ENCODE assay signal across 22 cellular contexts in genomic region chr2:101485856-101486255, GRCh38. TPM values are rescaled to one million over a fixed set of nuclear protein-coding genes. Genes with fewer than 3 reads are reported as not detected.
DNase-seq lines count a peak whose midpoint lies in the region; ATAC-seq, FAIRE-seq and TF ChIP-seq lines count a peak whose summit lies in the region.
"Had no signal": no experiment of that assay in that cellular context is flagged by ENCODE, and none has a peak within 500 bp of the region (broad histone marks: within the 10 kb centered on the region; RNA-seq: fewer than 3 reads in every experiment).

No MANE protein-coding gene starts in this region.

- H4K20me1 ChIP-seq in H1 (replicated peaks in 1 of 2; ENCODE audit: control insufficient read depth in 1 of 2, insufficient read depth in 2 of 2, low read length in 2 of 2) (no peaks in the 10 kb centered on the region), OCI-LY7 (ENCODE audit: insufficient read depth, low read length) (no peaks in the 10 kb centered on the region)

- 98% methylated on average over 4 of the region's 4 CpGs; no CpG with 5 or more reads in 1 of the 2 experiments for WGBS in H1 (ENCODE audit: extremely low coverage in 1 of 2, insufficient coverage in 1 of 2, insufficient read length in 1 of 2, insufficient replicate concordance in 2 of 2, low coverage in 1 of 2, low lambda C conversion rate in 2 of 2, missing lambda C conversion rate in 1 of 2), 2 experiments

- TF ChIP-seq RAD21 in H1 (IDR thresholded peaks at IDR 0.05 in 1 of 2, conservative IDR thresholded peaks at IDR 0.05 in 1 of 2; ENCODE audit: low read depth in 2 of 2, low read length in 2 of 2), result no peak

- H4K5ac ChIP-seq in H1 (ENCODE audit: insufficient read length, low read depth, low read length), result no peak overlapping the region

- H2AFZ ChIP-seq in H1 (ENCODE audit: low read length) (no peak overlapping the region), OCI-LY7 (ENCODE audit: low read length) (no peak overlapping the region)

- H2BK15ac ChIP-seq in H1 (ENCODE audit: low read length), result 0 out of 2 replicates have a peak overlapping the region, but pooled peaks have one; percentile 97

- H3K4me3 ChIP-seq in CD4-positive, CD25-positive, alpha-beta regulatory T cell (ENCODE audit: low read depth, low read length), result no peak overlapping the region
- no peak overlapping the region for H3K4me3 ChIP-seq in HEK293 (ENCODE audit: low read depth, low read length)
- no peak overlapping the region for H3K4me3 ChIP-seq in H1 (ENCODE audit: extremely low read depth in 1 of 4, insufficient read depth in 2 of 4, low read depth in 3 of 4, low read length in 4 of 4)
- no peak overlapping the region for H3K4me3 ChIP-seq in OCI-LY7 (ENCODE audit: low read depth, low read length, poor library complexity, severe bottlenecking)
- H3K4me3 ChIP-seq: GM12878 had no signal

- H3K79me2 ChIP-seq in H1 (ENCODE audit: control insufficient read depth in 1 of 2, insufficient read depth in 2 of 2, low read length in 2 of 2) (no peaks in the 10 kb centered on the region), OCI-LY7 (ENCODE audit: insufficient read depth, low read depth, low read length) (no peaks in the 10 kb centered on the region)

- no peak for ATAC-seq in CD4-positive, CD25-positive, alpha-beta regulatory T cell (ENCODE audit: low read depth in 2 of 2)
- ATAC-seq: GM12878, HCT116 had no signal

- H3K4me1 Mint-ChIP-seq in activated CD4-positive, alpha-beta T cell treated with anti-CD3 and anti-CD28 coated beads, Interleukin-2, amount 10 ng/mL, durations not matched to agents 7 days and 5 days, result peaks cover 24% of the 10 kb centered on the region
- H3K4me1 Mint-ChIP-seq in CD4-positive, CD25-positive, alpha-beta regulatory T cell, result peaks cover 9 to 17% (median 12%) of the 10 kb centered on the region in 4 donors

- no peaks in the 10 kb centered on the region for H3K27me3 Mint-ChIP-seq in activated CD4-positive, alpha-beta T cell treated with anti-CD3 and anti-CD28 coated beads, Interleukin-2, amount 10 ng/mL, durations not matched to agents 7 days and 5 days
- H3K27me3 Mint-ChIP-seq in CD4-positive, CD25-positive, alpha-beta regulatory T cell, result no peaks in the 10 kb centered on the region

- no peak overlapping the region for H2BK20ac ChIP-seq in H1 (ENCODE audit: low read length)

- H3K36me3 Mint-ChIP-seq in activated CD4-positive, alpha-beta T cell treated with anti-CD3 and anti-CD28 coated beads, Interleukin-2, amount 10 ng/mL, durations not matched to agents 7 days and 5 days (ENCODE audit: low read depth), result peaks cover 6% of the 10 kb centered on the region
- no peaks in the 10 kb centered on the region for H3K36me3 Mint-ChIP-seq in CD4-positive, CD25-positive, alpha-beta regulatory T cell

- TF ChIP-seq POLR2A in H1 (IDR thresholded peaks at IDR 0.05; ENCODE audit: control extremely low read depth in 1 of 2, low read depth in 2 of 2, low read length in 2 of 2), result no peak

- no peak overlapping the region for H2AK5ac ChIP-seq in H1 (ENCODE audit: low read depth, low read length)

- intact Hi-C loops in OCI-LY7 (cut with micrococcal nuclease; ENCODE audit: unreplicated experiment), result no loop called here

- H3K23ac ChIP-seq in H1 (ENCODE audit: insufficient read length), result no peak overlapping the region

- H3K79me1 ChIP-seq in H1 (ENCODE audit: low read depth, low read length), result no peaks in the 10 kb centered on the region

- H3K9ac ChIP-seq in H1 (replicated peaks in 1 of 4; ENCODE audit: extremely low read depth in 1 of 4, low read depth in 3 of 4, low read length in 3 of 4), result no peak overlapping the region

- H3K27me3 ChIP-seq in CD4-positive, CD25-positive, alpha-beta regulatory T cell (ENCODE audit: control insufficient read depth, insufficient read depth, low read length), result no peaks in the 10 kb centered on the region
- no peaks in the 10 kb centered on the region for H3K27me3 ChIP-seq in H1 (replicated peaks in 1 of 4; ENCODE audit: control insufficient read depth in 3 of 4, extremely low read depth in 1 of 4, insufficient read depth in 3 of 4, low read length in 3 of 4)

- peaks cover 9% of the 10 kb centered on the region for H3K4me1 ChIP-seq in CD4-positive, CD25-positive, alpha-beta regulatory T cell (ENCODE audit: control insufficient read depth, insufficient read depth, low read length, poor library complexity, severe bottlenecking)
- H3K4me1 ChIP-seq in HEK293 (ENCODE audit: control insufficient read depth, insufficient read depth, low read length), result no peaks in the 10 kb centered on the region
- H3K4me1 ChIP-seq in H1 (replicated peaks in 1 of 4; ENCODE audit: control insufficient read depth in 3 of 4, insufficient read depth in 4 of 4, low read length in 3 of 4), result no peaks in the 10 kb centered on the region
- no peaks in the 10 kb centered on the region for H3K4me1 ChIP-seq in OCI-LY7 (ENCODE audit: insufficient read depth, low read length, poor library complexity, severe bottlenecking)

- CTCF ChIA-PET in activated CD4-positive, alpha-beta T cell treated with anti-CD3 and anti-CD28 coated beads, Interleukin-2, amount 10 ng/mL, durations not matched to agents 7 days and 5 days (lab: Charles Lee), result interaction anchor here (0.8 to 1.7 kb wide), 3 partner anchors 9 to 133 kb away, joined by 3 to 5 read pairs (median 4); no protein-coding TSS in a partner anchor
- CTCF ChIA-PET in HEK293 (lab: Yijun Ruan, JAX), result interaction anchor here (0.6 kb wide), 1 partner anchor 389 kb away, joined by 6 read pairs; no protein-coding TSS in a partner anchor
- CTCF ChIA-PET in H1 (lab: Charles Lee; ENCODE audit: partially characterized antibody), result no interaction called here
- CTCF ChIA-PET in OCI-LY7 (lab: Charles Lee; ENCODE audit: unreplicated experiment), result no interaction called here

- H2BK12ac ChIP-seq in H1 (ENCODE audit: low read depth, low read length), result 0 out of 2 replicates have a peak overlapping the region, but pooled peaks have one; percentile 50

- FAIRE-seq in H1 (lab: Jason Lieb, UNC), result no peak
- FAIRE-seq: A204.1, GM12878 had no signal

- H3K18ac ChIP-seq in H1 (ENCODE audit: extremely low read depth, low read length), result no peak overlapping the region

- H3K4me2 ChIP-seq in H1 (ENCODE audit: insufficient read depth in 1 of 2, low read depth in 2 of 2, low read length in 2 of 2) (no peak overlapping the region), OCI-LY7 (ENCODE audit: low read length) (no peak overlapping the region)

- H3K27ac Mint-ChIP-seq in activated CD4-positive, alpha-beta T cell treated with anti-CD3 and anti-CD28 coated beads, Interleukin-2, amount 10 ng/mL, durations not matched to agents 7 days and 5 days, result peak overlapping the region; percentile 76
- H3K27ac Mint-ChIP-seq in CD4-positive, CD25-positive, alpha-beta regulatory T cell, result peak overlapping the region; percentile 45 to 76 (median 59)

- H3K14ac ChIP-seq in H1 (ENCODE audit: insufficient read length), result no peak overlapping the region

- no peak overlapping the region for H3K56ac ChIP-seq in H1 (replicated peaks; ENCODE audit: insufficient read length, low read depth, low read length)

- no peaks in the 10 kb centered on the region for H3K9me3 ChIP-seq in CD4-positive, CD25-positive, alpha-beta regulatory T cell (ENCODE audit: control insufficient read depth in 2 of 2, low read length in 2 of 2)
- no peaks in the 10 kb centered on the region for H3K9me3 ChIP-seq in HEK293 (ENCODE audit: control insufficient read depth, insufficient read depth, low read depth, low read length)
- no peaks in the 10 kb centered on the region for H3K9me3 ChIP-seq in H1 (ENCODE audit: insufficient read depth in 2 of 2, low read depth in 1 of 2, low read length in 1 of 2)
- H3K9me3 ChIP-seq in OCI-LY7 (ENCODE audit: low read length), result no peaks in the 10 kb centered on the region

- no peak for DNase-seq in activated CD4-positive, alpha-beta T cell treated with anti-CD3 and anti-CD28 coated beads, Interleukin-2, amount 10 ng/mL, durations not matched to agents 7 days and 5 days
- no peak for DNase-seq in activated CD4-positive, alpha-beta T cell treated with anti-CD3 and anti-CD28 coated beads for 48 hours
- DNase-seq in CD4-positive, CD25-positive, alpha-beta regulatory T cell, result no peak
- DNase-seq in H1 (ENCODE audit: low read depth in 1 of 2, low spot score in 2 of 2) (no peak), HPDE6-E6E7 (ENCODE audit: extremely low spot score) (no peak), OCI-LY7 (ENCODE audit: low spot score) (no peak)
- DNase-seq in stimulated activated naive CD4-positive, alpha-beta T cell treated with Interleukin-2 at 50 U/mL for 16 hours (lab: John Stamatoyannopoulos, UW), result no peak
- DNase-seq: C1 segment of cervical spinal cord, Calu3, KBM-7, NCI-H1048, NCI-H146, NCI-H2081 treated with DMSO at 0.1 percent for 48 hours, NCI-H524 treated with DMSO at 0.1 percent for 48 hours, OCI-M1, RPMI8226 had no signal

- no peaks in the 10 kb centered on the region for H3K23me2 ChIP-seq in H1 (ENCODE audit: low read depth, low read length)

- no peak overlapping the region for H3K4ac ChIP-seq in H1 (replicated peaks; ENCODE audit: insufficient read length, low read depth, low read length)

- H3K4me3 Mint-ChIP-seq in activated CD4-positive, alpha-beta T cell treated with anti-CD3 and anti-CD28 coated beads, Interleukin-2, amount 10 ng/mL, durations not matched to agents 7 days and 5 days, result no peak overlapping the region
- peak overlapping the region in 1 of 4 donors; percentile 8 for H3K4me3 Mint-ChIP-seq in CD4-positive, CD25-positive, alpha-beta regulatory T cell

- H3K9me3 Mint-ChIP-seq in activated CD4-positive, alpha-beta T cell treated with anti-CD3 and anti-CD28 coated beads, Interleukin-2, amount 10 ng/mL, durations not matched to agents 7 days and 5 days, result peaks cover 15% of the 10 kb centered on the region
- peaks cover 0 to 2% (median 0%) of the 10 kb centered on the region in 7 donors for H3K9me3 Mint-ChIP-seq in CD4-positive, CD25-positive, alpha-beta regulatory T cell

- TF ChIP-seq CTCF in HEK293 (tag by site-specific recombination; IDR thresholded peaks at IDR 0.05), result no peak
- no peak for TF ChIP-seq CTCF in H1 (IDR thresholded peaks at IDR 0.05; ENCODE audit: control extremely low read depth in 1 of 3, insufficient read depth in 1 of 3, low read depth in 1 of 3, low read length in 3 of 3)
- no peak for TF ChIP-seq CTCF in OCI-LY7 (conservative IDR thresholded peaks at IDR 0.05; ENCODE audit: low read length)

- H2BK5ac ChIP-seq in H1 (ENCODE audit: low read depth, low read length), result no peak overlapping the region

- no peak for TF ChIP-seq EP300 in H1 (IDR thresholded peaks at IDR 0.05; ENCODE audit: borderline replicate concordance in 1 of 2, low read depth in 2 of 2, low read length in 2 of 2)

- H3K9me2 ChIP-seq in OCI-LY7 (ENCODE audit: insufficient read depth, low read length), result no peaks in the 10 kb centered on the region

- no peaks in the 10 kb centered on the region for H3K36me3 ChIP-seq in CD4-positive, CD25-positive, alpha-beta regulatory T cell (ENCODE audit: control insufficient read depth, insufficient read depth, low read length)
- H3K36me3 ChIP-seq in HEK293 (ENCODE audit: control insufficient read depth in 2 of 2, insufficient read depth in 1 of 2, low read length in 2 of 2) (no peaks in the 10 kb centered on the region), H1 (ENCODE audit: control insufficient read depth in 2 of 4, insufficient read depth in 4 of 4, low read length in 3 of 4) (no peaks in the 10 kb centered on the region), OCI-LY7 (ENCODE audit: insufficient read depth, low read length) (no peaks in the 10 kb centered on the region)

- no TSS peak for BruUV-seq in OCI-LY7 (replicated peaks; lab: Mats Ljungman, UMichigan)

- no peak overlapping the region for H2BK120ac ChIP-seq in H1 (replicated peaks; ENCODE audit: low read depth, low read length)

- H4K8ac ChIP-seq in H1 (ENCODE audit: extremely low read depth, insufficient read depth, low read length), result no peak overlapping the region

- POLR2A ChIA-PET in activated CD4-positive, alpha-beta T cell treated with anti-CD3 and anti-CD28 coated beads, Interleukin-2, amount 10 ng/mL, durations not matched to agents 7 days and 5 days (lab: Charles Lee), result no interaction called here
- POLR2A ChIA-PET in HEK293 (lab: Yijun Ruan, JAX) (no interaction called here), H1 (lab: Charles Lee; ENCODE audit: partially characterized antibody) (no interaction called here), OCI-LY7 (lab: Charles Lee) (no interaction called here)

- no peak overlapping the region for H4K91ac ChIP-seq in H1 (replicated peaks; ENCODE audit: insufficient read length, low read length)

- no peak overlapping the region for H3K27ac ChIP-seq in CD4-positive, CD25-positive, alpha-beta regulatory T cell (ENCODE audit: insufficient read depth, low read length, poor library complexity, severe bottlenecking)
- H3K27ac ChIP-seq in HEK293 (ENCODE audit: extremely low read depth, low read depth, low read length), result no peak overlapping the region
- H3K27ac ChIP-seq in H1 (ENCODE audit: low read depth, low read length), result no peak overlapping the region
- H3K27ac ChIP-seq in OCI-LY7 (ENCODE audit: low read depth, low read length, poor library complexity, severe bottlenecking), result no peak overlapping the region

RNA-seq across cellular contexts. Expression of gene RFX8, which starts 10.9 kb away (rescaled TPM):
- 1 to 10 TPM; 2.1 to 2.8 TPM for total RNA-seq in activated CD4-positive, alpha-beta T cell treated with anti-CD3 and anti-CD28 coated beads, Interleukin-2, amount 10 ng/mL, durations not matched to agents 7 days and 5 days
- total RNA-seq in CD4-positive, CD25-positive, alpha-beta regulatory T cell, result 5.5 TPM
- polyA plus RNA-seq in CD4-positive, CD25-positive, alpha-beta regulatory T cell, result under 1 TPM in 2 of 4 donors, not detected in 2; 0.16 to 0.50 TPM
- total RNA-seq in H1 (2021; fragmentation: NEBNext Ultra II Directional; extraction: Animal tissue kit (Norgen Biotek cat#: 25700)), result 0.60 and 1.3 TPM in 2 replicates
- polyA plus RNA-seq in H1 (2011; rRNA removed), result 0.57 and 0.97 TPM in 2 replicates
- polyA plus RNA-seq in H1 (2011; cell fraction: cytosol; rRNA removed), result 1.2 TPM
- 1.3 TPM for polyA plus RNA-seq in H1 (2011; cell fraction: nucleus; rRNA removed)
- 0.54 to 1.4 TPM (median 0.94 TPM) in 4 replicates for polyA plus RNA-seq in H1 (2012, experiment 1 of 2)
- polyA plus RNA-seq in H1 (2012, experiment 2 of 2), result not detected
- 0.41 TPM for polyA plus RNA-seq in H1 (2013, experiment 1 of 2)
- 0.22 TPM for polyA plus RNA-seq in H1 (2013, experiment 2 of 2)
- polyA minus RNA-seq in H1 (2011; rRNA and poly(A)+ RNA removed), result 0.28 and 0.34 TPM in 2 replicates
- not detected for polyA minus RNA-seq in H1 (2011; cell fraction: cytosol; rRNA and poly(A)+ RNA removed)
- 1.6 TPM for polyA minus RNA-seq in H1 (2011; cell fraction: nucleus; rRNA and poly(A)+ RNA removed)
- total RNA-seq in OCI-LY7 (2014; rRNA removed; shearing (Covaris generic)), result not detected in 2 replicates
- total RNA-seq in OCI-LY7 (2022), result not detected in 2 replicates
- total RNA-seq: Calu3, G401, GM12878, M059J had no signal

Comparison
In these comparisons a context has a peak if more than half of its experiments do, and no peak if none do; other contexts are left out.
1. CTCF ChIA-PET loops: an anchor here in activated CD4-positive, alpha-beta T cell treated with anti-CD3 and anti-CD28 coated beads, Interleukin-2, amount 10 ng/mL, durations not matched to agents 7 days and 5 days (0.8 to 1.7 kb wide) and HEK293 (0.6 kb wide); none called in H1 and OCI-LY7.